ENCODE assay signal across 2 cellular contexts in the genomic region with DNA sequence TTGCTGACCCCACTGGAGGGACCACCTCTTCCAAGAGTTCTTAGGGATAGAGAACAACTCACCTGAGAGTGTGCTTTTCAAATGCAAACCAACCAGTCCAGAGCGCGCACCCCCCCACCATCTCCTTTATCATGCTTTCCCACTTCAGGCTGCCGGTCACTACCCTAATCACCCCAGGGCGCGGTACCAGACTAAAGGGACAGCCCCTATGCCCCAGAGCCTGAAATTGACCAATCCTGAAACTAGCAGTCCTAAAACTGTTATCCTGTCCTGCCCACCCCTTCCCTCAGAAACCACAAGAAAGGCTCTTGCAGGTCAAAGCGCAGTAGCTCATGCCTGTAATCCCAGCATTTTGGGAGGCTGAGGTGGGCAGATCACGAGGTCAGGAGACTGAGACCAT.
TF ChIP-seq lines count a peak whose summit lies in the region.

No MANE protein-coding gene starts in this region.

TF ChIP-seq in K562, 482 proteins besides CTCF, POLR2A, EP300 and RAD21 (continues in another document):
- TF ChIP-seq U2AF1 (optimal IDR thresholded peaks at IDR 0.05; ENCODE audit: low read depth, low read length) (no peak), TGIF2 (CRISPR knock-in tag; IDR thresholded peaks at IDR 0.05) (no peak), ETS2 (tag; IDR thresholded peaks at IDR 0.05; ENCODE audit: borderline replicate concordance, poor library complexity, severe bottlenecking) (no peak), ZNF655 (CRISPR knock-in tag; IDR thresholded peaks at IDR 0.05) (no peak), CBFA2T2 (conservative IDR thresholded peaks at IDR 0.05) (peak; percentile 28; the same call in 1 of the 2 replicates), PHB (CRISPR knock-in tag; IDR thresholded peaks at IDR 0.05) (no peak), KLF10 (CRISPR knock-in tag; IDR thresholded peaks at IDR 0.05) (no peak), ZNF282 (CRISPR knock-in tag; IDR thresholded peaks at IDR 0.05) (no peak), TBP (optimal IDR thresholded peaks at IDR 0.05; ENCODE audit: low read depth, low read length) (peak; percentile 35), TEAD4 (IDR thresholded peaks at IDR 0.05; ENCODE audit: low read length) (0 out of 2 replicates have a peak, but pooled peaks have one; percentile 14), TEAD4 (CRISPR knock-in tag; IDR thresholded peaks at IDR 0.05; ENCODE audit: borderline replicate concordance) (no peak), ZNF316 (IDR thresholded peaks at IDR 0.05) (no peak), ZNF253 (CRISPR knock-in tag; conservative IDR thresholded peaks at IDR 0.05) (no peak)
- TF ChIP-seq, protein P1, sequence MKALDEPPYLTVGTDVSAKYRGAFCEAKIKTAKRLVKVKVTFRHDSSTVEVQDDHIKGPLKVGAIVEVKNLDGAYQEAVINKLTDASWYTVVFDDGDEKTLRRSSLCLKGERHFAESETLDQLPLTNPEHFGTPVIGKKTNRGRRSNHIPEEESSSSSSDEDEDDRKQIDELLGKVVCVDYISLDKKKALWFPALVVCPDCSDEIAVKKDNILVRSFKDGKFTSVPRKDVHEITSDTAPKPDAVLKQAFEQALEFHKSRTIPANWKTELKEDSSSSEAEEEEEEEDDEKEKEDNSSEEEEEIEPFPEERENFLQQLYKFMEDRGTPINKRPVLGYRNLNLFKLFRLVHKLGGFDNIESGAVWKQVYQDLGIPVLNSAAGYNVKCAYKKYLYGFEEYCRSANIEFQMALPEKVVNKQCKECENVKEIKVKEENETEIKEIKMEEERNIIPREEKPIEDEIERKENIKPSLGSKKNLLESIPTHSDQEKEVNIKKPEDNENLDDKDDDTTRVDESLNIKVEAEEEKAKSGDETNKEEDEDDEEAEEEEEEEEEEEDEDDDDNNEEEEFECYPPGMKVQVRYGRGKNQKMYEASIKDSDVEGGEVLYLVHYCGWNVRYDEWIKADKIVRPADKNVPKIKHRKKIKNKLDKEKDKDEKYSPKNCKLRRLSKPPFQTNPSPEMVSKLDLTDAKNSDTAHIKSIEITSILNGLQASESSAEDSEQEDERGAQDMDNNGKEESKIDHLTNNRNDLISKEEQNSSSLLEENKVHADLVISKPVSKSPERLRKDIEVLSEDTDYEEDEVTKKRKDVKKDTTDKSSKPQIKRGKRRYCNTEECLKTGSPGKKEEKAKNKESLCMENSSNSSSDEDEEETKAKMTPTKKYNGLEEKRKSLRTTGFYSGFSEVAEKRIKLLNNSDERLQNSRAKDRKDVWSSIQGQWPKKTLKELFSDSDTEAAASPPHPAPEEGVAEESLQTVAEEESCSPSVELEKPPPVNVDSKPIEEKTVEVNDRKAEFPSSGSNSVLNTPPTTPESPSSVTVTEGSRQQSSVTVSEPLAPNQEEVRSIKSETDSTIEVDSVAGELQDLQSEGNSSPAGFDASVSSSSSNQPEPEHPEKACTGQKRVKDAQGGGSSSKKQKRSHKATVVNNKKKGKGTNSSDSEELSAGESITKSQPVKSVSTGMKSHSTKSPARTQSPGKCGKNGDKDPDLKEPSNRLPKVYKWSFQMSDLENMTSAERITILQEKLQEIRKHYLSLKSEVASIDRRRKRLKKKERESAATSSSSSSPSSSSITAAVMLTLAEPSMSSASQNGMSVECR (CRISPR knock-in tag; IDR thresholded peaks at IDR 0.05): no peak
- TF ChIP-seq, protein P2, sequence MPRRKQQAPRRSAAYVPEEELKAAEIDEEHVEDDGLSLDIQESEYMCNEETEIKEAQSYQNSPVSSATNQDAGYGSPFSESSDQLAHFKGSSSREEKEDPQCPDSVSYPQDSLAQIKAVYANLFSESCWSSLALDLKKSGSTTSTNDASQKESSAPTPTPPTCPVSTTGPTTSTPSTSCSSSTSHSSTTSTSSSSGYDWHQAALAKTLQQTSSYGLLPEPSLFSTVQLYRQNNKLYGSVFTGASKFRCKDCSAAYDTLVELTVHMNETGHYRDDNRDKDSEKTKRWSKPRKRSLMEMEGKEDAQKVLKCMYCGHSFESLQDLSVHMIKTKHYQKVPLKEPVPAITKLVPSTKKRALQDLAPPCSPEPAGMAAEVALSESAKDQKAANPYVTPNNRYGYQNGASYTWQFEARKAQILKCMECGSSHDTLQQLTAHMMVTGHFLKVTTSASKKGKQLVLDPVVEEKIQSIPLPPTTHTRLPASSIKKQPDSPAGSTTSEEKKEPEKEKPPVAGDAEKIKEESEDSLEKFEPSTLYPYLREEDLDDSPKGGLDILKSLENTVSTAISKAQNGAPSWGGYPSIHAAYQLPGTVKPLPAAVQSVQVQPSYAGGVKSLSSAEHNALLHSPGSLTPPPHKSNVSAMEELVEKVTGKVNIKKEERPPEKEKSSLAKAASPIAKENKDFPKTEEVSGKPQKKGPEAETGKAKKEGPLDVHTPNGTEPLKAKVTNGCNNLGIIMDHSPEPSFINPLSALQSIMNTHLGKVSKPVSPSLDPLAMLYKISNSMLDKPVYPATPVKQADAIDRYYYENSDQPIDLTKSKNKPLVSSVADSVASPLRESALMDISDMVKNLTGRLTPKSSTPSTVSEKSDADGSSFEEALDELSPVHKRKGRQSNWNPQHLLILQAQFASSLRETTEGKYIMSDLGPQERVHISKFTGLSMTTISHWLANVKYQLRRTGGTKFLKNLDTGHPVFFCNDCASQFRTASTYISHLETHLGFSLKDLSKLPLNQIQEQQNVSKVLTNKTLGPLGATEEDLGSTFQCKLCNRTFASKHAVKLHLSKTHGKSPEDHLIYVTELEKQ (CRISPR knock-in tag; IDR thresholded peaks at IDR 0.05): no peak

TF ChIP-seq in SK-N-SH, 30 proteins besides CTCF, POLR2A, EP300 and RAD21:
- TF ChIP-seq TAF1 (IDR thresholded peaks at IDR 0.05; ENCODE audit: borderline replicate concordance, low read depth, low read length) (no peak), PBX3 (IDR thresholded peaks at IDR 0.05) (no peak), ELF1 (IDR thresholded peaks at IDR 0.05) (no peak), POLR2AphosphoS5 (IDR thresholded peaks at IDR 0.05; ENCODE audit: low read depth, low read length) (no peak), TEAD4 (IDR thresholded peaks at IDR 0.05; ENCODE audit: borderline replicate concordance, insufficient read depth) (no peak), RCOR1 (IDR thresholded peaks at IDR 0.05; ENCODE audit: low read length) (no peak), CHD2 (IDR thresholded peaks at IDR 0.05; ENCODE audit: low read length, partially characterized antibody) (no peak), FOXJ3 (CRISPR knock-in tag; IDR thresholded peaks at IDR 0.05) (no peak), YY1 (IDR thresholded peaks at IDR 0.05; ENCODE audit: low read depth) (no peak)
- TF ChIP-seq, protein P3, sequence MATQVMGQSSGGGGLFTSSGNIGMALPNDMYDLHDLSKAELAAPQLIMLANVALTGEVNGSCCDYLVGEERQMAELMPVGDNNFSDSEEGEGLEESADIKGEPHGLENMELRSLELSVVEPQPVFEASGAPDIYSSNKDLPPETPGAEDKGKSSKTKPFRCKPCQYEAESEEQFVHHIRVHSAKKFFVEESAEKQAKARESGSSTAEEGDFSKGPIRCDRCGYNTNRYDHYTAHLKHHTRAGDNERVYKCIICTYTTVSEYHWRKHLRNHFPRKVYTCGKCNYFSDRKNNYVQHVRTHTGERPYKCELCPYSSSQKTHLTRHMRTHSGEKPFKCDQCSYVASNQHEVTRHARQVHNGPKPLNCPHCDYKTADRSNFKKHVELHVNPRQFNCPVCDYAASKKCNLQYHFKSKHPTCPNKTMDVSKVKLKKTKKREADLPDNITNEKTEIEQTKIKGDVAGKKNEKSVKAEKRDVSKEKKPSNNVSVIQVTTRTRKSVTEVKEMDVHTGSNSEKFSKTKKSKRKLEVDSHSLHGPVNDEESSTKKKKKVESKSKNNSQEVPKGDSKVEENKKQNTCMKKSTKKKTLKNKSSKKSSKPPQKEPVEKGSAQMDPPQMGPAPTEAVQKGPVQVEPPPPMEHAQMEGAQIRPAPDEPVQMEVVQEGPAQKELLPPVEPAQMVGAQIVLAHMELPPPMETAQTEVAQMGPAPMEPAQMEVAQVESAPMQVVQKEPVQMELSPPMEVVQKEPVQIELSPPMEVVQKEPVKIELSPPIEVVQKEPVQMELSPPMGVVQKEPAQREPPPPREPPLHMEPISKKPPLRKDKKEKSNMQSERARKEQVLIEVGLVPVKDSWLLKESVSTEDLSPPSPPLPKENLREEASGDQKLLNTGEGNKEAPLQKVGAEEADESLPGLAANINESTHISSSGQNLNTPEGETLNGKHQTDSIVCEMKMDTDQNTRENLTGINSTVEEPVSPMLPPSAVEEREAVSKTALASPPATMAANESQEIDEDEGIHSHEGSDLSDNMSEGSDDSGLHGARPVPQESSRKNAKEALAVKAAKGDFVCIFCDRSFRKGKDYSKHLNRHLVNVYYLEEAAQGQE (IDR thresholded peaks at IDR 0.05; ENCODE audit: low read depth, low read length): no peak
- TF ChIP-seq, protein P4, sequence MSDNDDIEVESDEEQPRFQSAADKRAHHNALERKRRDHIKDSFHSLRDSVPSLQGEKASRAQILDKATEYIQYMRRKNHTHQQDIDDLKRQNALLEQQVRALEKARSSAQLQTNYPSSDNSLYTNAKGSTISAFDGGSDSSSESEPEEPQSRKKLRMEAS (IDR thresholded peaks at IDR 0.05; ENCODE audit: low read depth): no peak
- TF ChIP-seq, protein P5, sequence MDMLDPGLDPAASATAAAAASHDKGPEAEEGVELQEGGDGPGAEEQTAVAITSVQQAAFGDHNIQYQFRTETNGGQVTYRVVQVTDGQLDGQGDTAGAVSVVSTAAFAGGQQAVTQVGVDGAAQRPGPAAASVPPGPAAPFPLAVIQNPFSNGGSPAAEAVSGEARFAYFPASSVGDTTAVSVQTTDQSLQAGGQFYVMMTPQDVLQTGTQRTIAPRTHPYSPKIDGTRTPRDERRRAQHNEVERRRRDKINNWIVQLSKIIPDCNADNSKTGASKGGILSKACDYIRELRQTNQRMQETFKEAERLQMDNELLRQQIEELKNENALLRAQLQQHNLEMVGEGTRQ (IDR thresholded peaks at IDR 0.05; ENCODE audit: borderline replicate concordance, low read depth, low read length): no peak
- TF ChIP-seq, protein P6, sequence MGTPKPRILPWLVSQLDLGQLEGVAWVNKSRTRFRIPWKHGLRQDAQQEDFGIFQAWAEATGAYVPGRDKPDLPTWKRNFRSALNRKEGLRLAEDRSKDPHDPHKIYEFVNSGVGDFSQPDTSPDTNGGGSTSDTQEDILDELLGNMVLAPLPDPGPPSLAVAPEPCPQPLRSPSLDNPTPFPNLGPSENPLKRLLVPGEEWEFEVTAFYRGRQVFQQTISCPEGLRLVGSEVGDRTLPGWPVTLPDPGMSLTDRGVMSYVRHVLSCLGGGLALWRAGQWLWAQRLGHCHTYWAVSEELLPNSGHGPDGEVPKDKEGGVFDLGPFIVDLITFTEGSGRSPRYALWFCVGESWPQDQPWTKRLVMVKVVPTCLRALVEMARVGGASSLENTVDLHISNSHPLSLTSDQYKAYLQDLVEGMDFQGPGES (IDR thresholded peaks at IDR 0.05; ENCODE audit: low read depth, low read length): no peak
